Comparison of ENCODE assay signal across 1 cellular context in genomic region chr10:71580415-71580814, GRCh38.
A peak's percentile ranks its signal among the peaks of the same experiment; 100 is the strongest.
TF ChIP-seq lines count a peak whose summit lies in the region.

No MANE protein-coding gene starts in this region.

TF ChIP-seq in liver, 16 proteins besides CTCF, POLR2A, EP300 and RAD21 (continued from another document):
- TF ChIP-seq, protein P1, sequence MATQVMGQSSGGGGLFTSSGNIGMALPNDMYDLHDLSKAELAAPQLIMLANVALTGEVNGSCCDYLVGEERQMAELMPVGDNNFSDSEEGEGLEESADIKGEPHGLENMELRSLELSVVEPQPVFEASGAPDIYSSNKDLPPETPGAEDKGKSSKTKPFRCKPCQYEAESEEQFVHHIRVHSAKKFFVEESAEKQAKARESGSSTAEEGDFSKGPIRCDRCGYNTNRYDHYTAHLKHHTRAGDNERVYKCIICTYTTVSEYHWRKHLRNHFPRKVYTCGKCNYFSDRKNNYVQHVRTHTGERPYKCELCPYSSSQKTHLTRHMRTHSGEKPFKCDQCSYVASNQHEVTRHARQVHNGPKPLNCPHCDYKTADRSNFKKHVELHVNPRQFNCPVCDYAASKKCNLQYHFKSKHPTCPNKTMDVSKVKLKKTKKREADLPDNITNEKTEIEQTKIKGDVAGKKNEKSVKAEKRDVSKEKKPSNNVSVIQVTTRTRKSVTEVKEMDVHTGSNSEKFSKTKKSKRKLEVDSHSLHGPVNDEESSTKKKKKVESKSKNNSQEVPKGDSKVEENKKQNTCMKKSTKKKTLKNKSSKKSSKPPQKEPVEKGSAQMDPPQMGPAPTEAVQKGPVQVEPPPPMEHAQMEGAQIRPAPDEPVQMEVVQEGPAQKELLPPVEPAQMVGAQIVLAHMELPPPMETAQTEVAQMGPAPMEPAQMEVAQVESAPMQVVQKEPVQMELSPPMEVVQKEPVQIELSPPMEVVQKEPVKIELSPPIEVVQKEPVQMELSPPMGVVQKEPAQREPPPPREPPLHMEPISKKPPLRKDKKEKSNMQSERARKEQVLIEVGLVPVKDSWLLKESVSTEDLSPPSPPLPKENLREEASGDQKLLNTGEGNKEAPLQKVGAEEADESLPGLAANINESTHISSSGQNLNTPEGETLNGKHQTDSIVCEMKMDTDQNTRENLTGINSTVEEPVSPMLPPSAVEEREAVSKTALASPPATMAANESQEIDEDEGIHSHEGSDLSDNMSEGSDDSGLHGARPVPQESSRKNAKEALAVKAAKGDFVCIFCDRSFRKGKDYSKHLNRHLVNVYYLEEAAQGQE (IDR thresholded peaks at IDR 0.05): peak; percentile 66
- no peak for TF ChIP-seq FOXA1 (IDR thresholded peaks at IDR 0.05)
- TF ChIP-seq ATF3 (IDR thresholded peaks at IDR 0.05): no peak
- peak in 1 of 2 donors; percentile 25 for TF ChIP-seq GABPA (IDR thresholded peaks at IDR 0.05 in 1 of 2, conservative IDR thresholded peaks at IDR 0.05 in 1 of 2)
- no peak for TF ChIP-seq SP1 (IDR thresholded peaks at IDR 0.05)
- TF ChIP-seq EGR1 (IDR thresholded peaks at IDR 0.05; ENCODE audit: low read depth in 2 of 2): peak in 1 of 2 donors; percentile 70
